In genomic region chr21:45889961-45890360, GRCh38 we compare ENCODE assay signal across 20 cellular contexts.
DNase-seq lines count a peak whose midpoint lies in the region; ATAC-seq lines count a peak whose summit lies in the region.
"Had no signal": no experiment of that assay in that cellular context is flagged by ENCODE, and none has a peak within 500 bp of the region (broad histone marks: within the 10 kb centered on the region; RNA-seq: fewer than 3 reads in every experiment).

No MANE protein-coding gene starts in this region.

- intact Hi-C loops in left cardiac atrium (cut with DNase I) = loop anchor here in 1 of 2 donors (5.0 kb wide), 1 partner anchor 32 kb away; no protein-coding TSS in a partner anchor

- no peak overlapping the region for H3K18ac ChIP-seq in neuronal stem cell (ENCODE audit: low read length)

- in situ Hi-C loops in GM23248 (cut with MboI) (no loop called here), G401 (cut with HindIII; ENCODE audit: low sequenced_read_pairs) (loop anchor here (10.0 kb wide), 1 partner anchor 275 kb away; no protein-coding TSS in a partner anchor)

- H3K27me3 ChIP-seq in GM23248 (replicated peaks; ENCODE audit: insufficient read depth) (peaks cover 19% of the 10 kb centered on the region; the same call in 1 of the 2 replicates), neuronal stem cell (ENCODE audit: control insufficient read depth in 3 of 3, insufficient read depth in 3 of 3, low read depth in 1 of 3, low read length in 3 of 3) (peaks cover 0 to 52% (median 0%) of the 10 kb centered on the region in 3 experiments)
- H3K27me3 ChIP-seq: BE2C, SJSA1 had no signal

- no peaks in the 10 kb centered on the region for H3K79me2 ChIP-seq in GM23248 (ENCODE audit: insufficient read depth)

- H3K36me3 ChIP-seq in GM23248 (ENCODE audit: low read depth) (no peaks in the 10 kb centered on the region), neuronal stem cell (replicated peaks in 1 of 2; ENCODE audit: control insufficient read depth in 2 of 2, insufficient read depth in 2 of 2, low read length in 2 of 2) (no peaks in the 10 kb centered on the region)
- H3K36me3 ChIP-seq: BE2C, SJSA1, tibial artery had no signal

- H3K27ac ChIP-seq in GM23248 = no peak overlapping the region
- H3K27ac ChIP-seq in neuronal stem cell (replicated peaks; ENCODE audit: low read length) = no peak overlapping the region
- H3K27ac ChIP-seq: SJSA1, tibial artery had no signal

- H4K91ac ChIP-seq in neuronal stem cell (ENCODE audit: low read depth, low read length, poor library complexity) = no peak overlapping the region

- H3F3A ChIP-seq in GM23248 (ENCODE audit: insufficient read depth) = no peaks in the 10 kb centered on the region

- no peak overlapping the region for H2BK5ac ChIP-seq in neuronal stem cell (ENCODE audit: low read length)

- no peaks in the 10 kb centered on the region for H4K20me1 ChIP-seq in GM23248 (ENCODE audit: insufficient read depth)

- WGBS in GM23248 (ENCODE audit: low coverage in 1 of 2, low lambda C conversion rate in 2 of 2, missing lambda C conversion rate in 2 of 2), 2 experiments = 15 to 17% methylated on average over 10 of the region's 10 CpGs
- WGBS in neuronal stem cell (ENCODE audit: extremely low coverage in 2 of 2, insufficient read length in 2 of 2, insufficient replicate concordance in 1 of 2), 2 donors = no CpG with 5 or more reads among the region's 10 CpGs

- H3K9ac ChIP-seq in GM23248 (no peak overlapping the region), neuronal stem cell (ENCODE audit: low read depth, low read length, poor library complexity) (no peak overlapping the region)

- H2BK12ac ChIP-seq in neuronal stem cell (ENCODE audit: low read length) = no peak overlapping the region

- H3K79me1 ChIP-seq in neuronal stem cell (ENCODE audit: low read depth, low read length) = no peaks in the 10 kb centered on the region

- peak overlapping the region; percentile 15 for H2AK5ac ChIP-seq in neuronal stem cell (ENCODE audit: low read depth, low read length)

- H3K4me2 ChIP-seq in GM23248 (ENCODE audit: unreplicated experiment) (no peak overlapping the region), neuronal stem cell (ENCODE audit: insufficient read depth, low read length, poor library complexity, severe bottlenecking) (no peak overlapping the region)

- DNase-seq in GM23248 (peak; percentile 26), NCI-H748 treated with DMSO at 0.1 percent for 48 hours (lab: John Stamatoyannopoulos, UW) (peak; percentile 4), left cardiac atrium (peak; percentile 35), neuronal stem cell (ENCODE audit: low spot score) (no peak), G401 (ENCODE audit: low spot score) (no peak), DMS79 (lab: John Stamatoyannopoulos, UW) (no peak)
- DNase-seq: activated B cell treated with CpG ODN at 0.5 μM for 24 hours; activated CD8-positive, alpha-beta memory T cell treated with anti-CD3 and anti-CD28 coated beads for 24 hours; activated naive CD8-positive, alpha-beta T cell treated with anti-CD3 and anti-CD28 coated beads, Interleukin-2, amount 10 ng/mL, durations not matched to agents 7 days and 5 days; activated T-cell treated with anti-CD3 and anti-CD28 coated beads, Interleukin-2, amount 50 U/mL, for 72 hours; BE2C; GOT3; KG1; NCI-H2081; NCI-H526 treated with DMSO at 0.1 percent for 48 hours; stimulated activated CD4-positive, alpha-beta T cell treated with anti-CD3 and anti-CD28 coated beads, Interleukin-2, amount 100 ng/mL, for 24 hours; stimulated activated naive CD4-positive, alpha-beta T cell treated with Interleukin-2 at 50 U/mL for 16 hours; tibial artery had no signal

- H2AFZ ChIP-seq in GM23248 (no peak overlapping the region), neuronal stem cell (ENCODE audit: low read length) (no peak overlapping the region)

- no peaks in the 10 kb centered on the region for H3K9me3 ChIP-seq in GM23248 (ENCODE audit: low read depth)
- no peaks in the 10 kb centered on the region for H3K9me3 ChIP-seq in neuronal stem cell (replicated peaks in 1 of 2; ENCODE audit: control insufficient read depth in 2 of 2, insufficient read depth in 1 of 2, low read depth in 1 of 2, low read length in 2 of 2)
- H3K9me3 ChIP-seq: BE2C, SJSA1, tibial artery had no signal

- ATAC-seq in left cardiac atrium (peak in 1 of 2 donors; percentile 59), GM19455 (IDR thresholded peaks at IDR 0.05; ENCODE audit: unreplicated experiment) (no peak)
- ATAC-seq: activated T-cell treated with anti-CD3 and anti-CD28 coated beads, Interleukin-2, amount 50 U/mL, for 72 hours had no signal

- no peak overlapping the region for H3K4ac ChIP-seq in neuronal stem cell (ENCODE audit: low read length)

- H2BK120ac ChIP-seq in neuronal stem cell (ENCODE audit: low read depth, low read length) = no peak overlapping the region

- no peaks in the 10 kb centered on the region for H3K9me2 ChIP-seq in GM23248 (ENCODE audit: insufficient read depth)

- H3K4me3 ChIP-seq in GM23248 (no peak overlapping the region), neuronal stem cell (ENCODE audit: low read length in 2 of 2) (peak overlapping the region in 1 of 2 donors; percentile 6)
- H3K4me3 ChIP-seq: SJSA1, tibial artery had no signal

- peaks cover 15% of the 10 kb centered on the region for H3K4me1 ChIP-seq in GM23248 (ENCODE audit: insufficient read depth)
- peaks cover 4 to 10% of the 10 kb centered on the region in 2 donors for H3K4me1 ChIP-seq in neuronal stem cell (ENCODE audit: control insufficient read depth in 2 of 2, insufficient read depth in 1 of 2, low read depth in 1 of 2, low read length in 2 of 2)
- H3K4me1 ChIP-seq: SJSA1 had no signal

- H3K23ac ChIP-seq in neuronal stem cell (ENCODE audit: low read depth, low read length, poor library complexity) = peak overlapping the region; percentile 29

- H4K8ac ChIP-seq in neuronal stem cell (ENCODE audit: low read depth, low read length) = no peak overlapping the region

- no peak overlapping the region for H3K14ac ChIP-seq in neuronal stem cell (ENCODE audit: low read length)

- no peak overlapping the region for H2BK15ac ChIP-seq in neuronal stem cell (ENCODE audit: low read length)

Comparison
In these comparisons a context has a peak if more than half of its experiments do, and no peak if none do; other contexts are left out.
1. DNase-seq: peak in GM23248 (single experiment), NCI-H748 treated with DMSO at 0.1 percent for 48 hours (single experiment) and left cardiac atrium (single experiment); none in neuronal stem cell (single experiment), G401 (single experiment) and DMS79 (single experiment).